Comparison of ENCODE assay signal across 18 cellular contexts in genomic region chr7:52712938-52713337, GRCh38.
DNase-seq lines count a peak whose midpoint lies in the region; ATAC-seq and TF ChIP-seq lines count a peak whose summit lies in the region.
"Had no signal": no experiment of that assay in that cellular context is flagged by ENCODE, and none has a peak within 500 bp of the region (broad histone marks: within the 10 kb centered on the region; RNA-seq: fewer than 3 reads in every experiment).

No MANE protein-coding gene starts in this region.

- TF ChIP-seq CTCF in KMS-11 (conservative IDR thresholded peaks at IDR 0.05; ENCODE audit: low read depth, low read length) (no peak), OCI-LY3 (IDR thresholded peaks at IDR 0.05; ENCODE audit: low read depth, low read length) (no peak)

- H4K20me1 ChIP-seq in KMS-11 (ENCODE audit: insufficient read depth) (no peaks in the 10 kb centered on the region), OCI-LY3 (ENCODE audit: insufficient read depth, low read length) (no peaks in the 10 kb centered on the region)
- H4K20me1 ChIP-seq: BLaER1 had no signal

- peak overlapping the region; percentile 27; the same call in 1 of the 2 replicates for H2AFZ ChIP-seq in KMS-11 (ENCODE audit: low read depth)
- H2AFZ ChIP-seq in OCI-LY3 (ENCODE audit: low read depth, low read length), result 0 out of 2 replicates have a peak overlapping the region, but pooled peaks have one; percentile 14

- H3K27me3 ChIP-seq in KMS-11 (ENCODE audit: insufficient read depth, low read depth) (no peaks in the 10 kb centered on the region), OCI-LY3 (ENCODE audit: low read depth, low read length) (no peaks in the 10 kb centered on the region)
- H3K27me3 ChIP-seq: BLaER1 had no signal

- H3K4me2 ChIP-seq in KMS-11 (peak overlapping the region; percentile 67), OCI-LY3 (ENCODE audit: low read length) (no peak overlapping the region)

- H3K9ac ChIP-seq in KMS-11 (no peak overlapping the region), OCI-LY3 (ENCODE audit: low read length) (no peak overlapping the region)
- H3K9ac ChIP-seq: BLaER1 had no signal

- DNase-seq in DMS53 (lab: John Stamatoyannopoulos, UW), result peak; percentile 5
- DNase-seq in DMS53 treated with DMSO at 0.1 percent for 48 hours (lab: John Stamatoyannopoulos, UW; ENCODE audit: unreplicated experiment), result no peak
- DNase-seq in ELF-1 (ENCODE audit: low read depth, low spot score), result peak; percentile 5
- DNase-seq in caudate nucleus (lab: John Stamatoyannopoulos, UW), result no peak
- DNase-seq in dedifferentiated amniotic fluid mesenchymal stem cell (ENCODE audit: extremely low spot score), result no peak
- DNase-seq: Caco-2; CD4-positive, CD25-positive, alpha-beta regulatory T cell; CD8-positive, alpha-beta T cell; DMS153; DMS79 treated with DMSO at 0.1 percent for 48 hours; GOT3; HCEC 1CT had no signal

- H3K4me1 ChIP-seq in KMS-11 (ENCODE audit: low read depth, poor library complexity, severe bottlenecking), result peaks cover 68% of the 10 kb centered on the region
- H3K4me1 ChIP-seq in OCI-LY3 (ENCODE audit: low read length), result peaks cover 26% of the 10 kb centered on the region
- H3K4me1 ChIP-seq: Caco-2 had no signal

- H3K4me3 ChIP-seq in KMS-11 (IDR thresholded peaks at IDR 0.05; ENCODE audit: insufficient read depth, low read depth, low read length), result no peak overlapping the region
- H3K4me3 ChIP-seq in OCI-LY3 (ENCODE audit: low read length), result no peak overlapping the region
- H3K4me3 ChIP-seq: BLaER1 had no signal

- ATAC-seq in HG03378 (IDR thresholded peaks at IDR 0.05; ENCODE audit: unreplicated experiment), result no peak
- ATAC-seq: CD8-positive, alpha-beta T cell had no signal

- H3K79me2 ChIP-seq in KMS-11 (ENCODE audit: insufficient read depth, low read depth) (no peaks in the 10 kb centered on the region), OCI-LY3 (ENCODE audit: low read length) (no peaks in the 10 kb centered on the region)

- H3K27ac ChIP-seq in KMS-11 (peak overlapping the region; percentile 80), OCI-LY3 (ENCODE audit: low read length) (peak overlapping the region; percentile 5; the same call in 1 of the 2 replicates), caudate nucleus (ENCODE audit: low read depth, low read length) (no peak overlapping the region)
- H3K27ac ChIP-seq: 22Rv1, BLaER1, C4-2B had no signal

- H3K36me3 ChIP-seq in KMS-11 (ENCODE audit: insufficient read depth) (no peaks in the 10 kb centered on the region), OCI-LY3 (replicated peaks; ENCODE audit: low read depth, low read length) (peaks cover 42% of the 10 kb centered on the region)
- H3K36me3 ChIP-seq: BLaER1 had no signal

- H3K9me3 ChIP-seq in OCI-LY3 (ENCODE audit: insufficient read depth, low read length), result peaks cover 29% of the 10 kb centered on the region
- H3K9me3 ChIP-seq: BLaER1, Caco-2 had no signal

Comparison
In these comparisons a context has a peak if more than half of its experiments do, and no peak if none do; other contexts are left out.
1. DNase-seq: peak in DMS53 (single experiment) and ELF-1 (single experiment); none in DMS53 treated with DMSO at 0.1 percent for 48 hours (single experiment), caudate nucleus (0 of 61) and dedifferentiated amniotic fluid mesenchymal stem cell (single experiment).